ENCODE assay signal across 20 cellular contexts in genomic region chr1:17516303-17517214, GRCh38. TPM values are rescaled to one million over a fixed set of nuclear protein-coding genes. Genes with fewer than 3 reads are reported as not detected.
DNase-seq lines count a peak whose midpoint lies in the region; FAIRE-seq and TF ChIP-seq lines count a peak whose summit lies in the region.
"Had no signal": no experiment of that assay in that cellular context is flagged by ENCODE, and none has a peak within 500 bp of the region (broad histone marks: within the 10 kb centered on the region; RNA-seq: fewer than 3 reads in every experiment).

No MANE protein-coding gene starts in this region.

- DNase-seq in HuH-7 (ENCODE audit: low spot score) = peak; percentile 79
- peak; percentile 90 for DNase-seq in colonic mucosa
- DNase-seq in small intestine = peak; percentile 94
- no peak for DNase-seq in T-helper 9 cell
- no peak for DNase-seq in NCI-H1048 (lab: John Stamatoyannopoulos, UW)
- no peak for DNase-seq in tibial artery
- DNase-seq: activated effector memory CD4-positive, alpha-beta T cell treated with anti-CD3 and anti-CD28 coated beads, Interleukin-2, amount 50 U/mL, for 16 hours; cortex of kidney; hippocampal formation; NCI-H1694; nucleus accumbens; OCI-M1; stimulated activated naive B cell treated with anti-CD40 and anti-IgM and Interleukin-4, amounts not matched to agents 10 μg/mL and 1 μg/mL and 100 μg/mL, for 72 hours had no signal

- no peak for TF ChIP-seq CTCF in colonic mucosa (IDR thresholded peaks at IDR 0.05)
- no peak for TF ChIP-seq CTCF in liver (IDR thresholded peaks at IDR 0.05; ENCODE audit: low read depth, low read length, missing input control)
- TF ChIP-seq CTCF in tibial artery (IDR thresholded peaks at IDR 0.05) = no peak

- H3K36me3 ChIP-seq in colonic mucosa (no peaks in the 10 kb centered on the region), liver (ENCODE audit: control insufficient read depth in 4 of 4, insufficient read depth in 3 of 4, low read depth in 1 of 4, low read length in 3 of 4) (no peaks in the 10 kb centered on the region), small intestine (ENCODE audit: control insufficient read depth in 2 of 2, insufficient read depth in 2 of 2, low read length in 2 of 2) (no peaks in the 10 kb centered on the region), tibial artery (no peaks in the 10 kb centered on the region)
- H3K36me3 ChIP-seq: BLaER1 had no signal

- H3K4me3 ChIP-seq in colonic mucosa = no peak overlapping the region
- H3K4me3 ChIP-seq in liver (ENCODE audit: low read depth in 1 of 3, low read length in 3 of 3) = no peak overlapping the region
- no peak overlapping the region for H3K4me3 ChIP-seq in small intestine (ENCODE audit: low read depth in 1 of 2, low read length in 2 of 2)
- H3K4me3 ChIP-seq in tibial artery = no peak overlapping the region
- H3K4me3 ChIP-seq: BLaER1, smooth muscle cell had no signal

- H3K4me1 ChIP-seq in colonic mucosa (peaks cover 6% of the 10 kb centered on the region), liver (ENCODE audit: control insufficient read depth in 4 of 4, insufficient read depth in 4 of 4, low read length in 3 of 4) (peaks cover 10 to 18% (median 15%) of the 10 kb centered on the region in 4 donors), small intestine (ENCODE audit: control insufficient read depth in 2 of 2, insufficient read depth in 1 of 2, low read depth in 1 of 2, low read length in 1 of 2) (peaks cover 2 to 4% of the 10 kb centered on the region in 2 donors), tibial artery (peaks cover 0 to 12% (median 5%) of the 10 kb centered on the region in 4 donors)
- H3K4me1 ChIP-seq: BLaER1 had no signal

- 12% methylated on average over 13 of the region's 13 CpGs for WGBS in liver
- 7 to 25% (median 12%) methylated on average over 13 of the region's 13 CpGs for WGBS in small intestine, 3 donors

- H3K9me3 ChIP-seq in colonic mucosa (no peaks in the 10 kb centered on the region), liver (ENCODE audit: control insufficient read depth in 4 of 4, low read length in 3 of 4) (no peaks in the 10 kb centered on the region), small intestine (ENCODE audit: control insufficient read depth, low read depth) (no peaks in the 10 kb centered on the region), tibial artery (no peaks in the 10 kb centered on the region)
- H3K9me3 ChIP-seq: BLaER1 had no signal

- intact Hi-C loops in colonic mucosa (cut with DNase I) (no loop called here), tibial artery (cut with DNase I; ENCODE audit: low total_unique reads) (no loop called here)

- no peak for FAIRE-seq in small intestine (lab: Jason Lieb, UNC)
- FAIRE-seq: astrocyte had no signal

- H3K9ac ChIP-seq in colonic mucosa (ENCODE audit: low read depth in 2 of 2, low read length in 2 of 2) = peak overlapping the region; percentile 57 to 78
- H3K9ac ChIP-seq in liver (ENCODE audit: low read depth in 1 of 2, low read length in 2 of 2) = no peak overlapping the region
- H3K9ac ChIP-seq: BLaER1 had no signal

- H3K27me3 ChIP-seq in colonic mucosa = no peaks in the 10 kb centered on the region
- H3K27me3 ChIP-seq in liver (ENCODE audit: control insufficient read depth in 4 of 4, insufficient read depth in 4 of 4, low read length in 3 of 4) = no peaks in the 10 kb centered on the region
- no peaks in the 10 kb centered on the region for H3K27me3 ChIP-seq in small intestine (ENCODE audit: control insufficient read depth in 2 of 2, insufficient read depth in 2 of 2, low read length in 2 of 2)
- no peaks in the 10 kb centered on the region for H3K27me3 ChIP-seq in tibial artery
- H3K27me3 ChIP-seq: BLaER1 had no signal

- peak overlapping the region; percentile 91 for H3K27ac ChIP-seq in colonic mucosa
- peak overlapping the region; percentile 70 to 72 for H3K27ac ChIP-seq in liver (ENCODE audit: low read depth in 1 of 2, low read length in 2 of 2)
- H3K27ac ChIP-seq in small intestine (ENCODE audit: low read depth in 1 of 2, low read length in 1 of 2) = peak overlapping the region in 1 of 2 donors; percentile 75
- no peak overlapping the region for H3K27ac ChIP-seq in tibial artery
- H3K27ac ChIP-seq: BLaER1, HL-60, VCaP had no signal

- TF ChIP-seq RAD21 in liver (IDR thresholded peaks at IDR 0.05) = peak; percentile 59 to 68

TF ChIP-seq in liver, 16 proteins besides CTCF, POLR2A, EP300 and RAD21:
- TF ChIP-seq SP1 (IDR thresholded peaks at IDR 0.05) (peak; percentile 94), FOXA1 (IDR thresholded peaks at IDR 0.05) (peak; percentile 75), JUND (IDR thresholded peaks at IDR 0.05) (peak; percentile 64 to 80), RXRA (IDR thresholded peaks at IDR 0.05) (peak; percentile 91 to 97), MAX (IDR thresholded peaks at IDR 0.05) (peak; percentile 97), REST (IDR thresholded peaks at IDR 0.05) (peak; percentile 75), TAF1 (conservative IDR thresholded peaks at IDR 0.05) (no peak), YY1 (IDR thresholded peaks at IDR 0.05) (peak; percentile 66), EGR1 (IDR thresholded peaks at IDR 0.05; ENCODE audit: low read depth in 2 of 2) (peak in 1 of 2 donors; percentile 64), HNF4A (conservative IDR thresholded peaks at IDR 0.05) (peak; percentile 98), NR2F2 (IDR thresholded peaks at IDR 0.05) (no peak), GABPA (IDR thresholded peaks at IDR 0.05 in 1 of 2, conservative IDR thresholded peaks at IDR 0.05 in 1 of 2) (no peak), ATF3 (IDR thresholded peaks at IDR 0.05) (peak; percentile 55), HNF4G (IDR thresholded peaks at IDR 0.05) (peak; percentile 93), FOXA2 (IDR thresholded peaks at IDR 0.05) (peak; percentile 75), ZBTB33 (IDR thresholded peaks at IDR 0.05) (peak; percentile 83)

RNA-seq across cellular contexts. Expression of gene ARHGEF10L, which starts 22.9 kb away (rescaled TPM):
- total RNA-seq in colonic mucosa (100 to 1,000 TPM in 1 of 2 donors, 10 to 100 TPM in 1; 77.5 to 133 TPM), liver (100 to 1,000 TPM in 1 of 2 donors, 10 to 100 TPM in 1; 26.3 to 169 TPM)
- polyA plus RNA-seq in liver (10 to 100 TPM; 54.0 to 60.9 TPM), small intestine (10 to 100 TPM in 1 of 3 donors, 1 to 10 TPM in 2; 5.6 to 62.1 (median 7.8) TPM)
- total RNA-seq: activated CD8-positive, alpha-beta memory T cell treated with anti-CD3 and anti-CD28 coated beads for 36 hours had no signal

Comparison
In these comparisons a context has a peak if more than half of its experiments do, and no peak if none do; other contexts are left out.
1. DNase-seq: peak in HuH-7 (single experiment), colonic mucosa (single experiment) and small intestine (single experiment); none in T-helper 9 cell (single experiment), NCI-H1048 (single experiment) and tibial artery (0 of 2).
2. H3K27ac ChIP-seq: peak in colonic mucosa (single experiment) and liver (2 of 2); none in tibial artery (0 of 2).
3. H3K9ac ChIP-seq: peak in colonic mucosa (2 of 2); none in liver (0 of 2).